In genomic region chr5:142745268-142745667, GRCh38 we compare ENCODE assay signal across 32 cellular contexts. TPM values are rescaled to one million over a fixed set of nuclear protein-coding genes. Genes with fewer than 3 reads are reported as not detected.
"Had no signal": no experiment of that assay in that cellular context is flagged by ENCODE, and none has a peak within 500 bp of the region (broad histone marks: within the 10 kb centered on the region; RNA-seq: fewer than 3 reads in every experiment).

No MANE protein-coding gene starts in this region.

- DNase-seq: activated CD4-positive, alpha-beta T cell treated with anti-CD3 and anti-CD28 coated beads for 1 hour; activated CD4-positive, alpha-beta T cell treated with anti-CD3 and anti-CD28 coated beads for 48 hours; activated CD4-positive, CD25-positive, alpha-beta regulatory T cell; activated CD8-positive, alpha-beta T cell treated with anti-CD3 and anti-CD28 coated beads for 36 hours; activated effector memory CD4-positive, alpha-beta T cell treated with anti-CD3 and anti-CD28 coated beads, Interleukin-2, amount 50 U/mL, for 16 hours; activated naive CD4-positive, alpha-beta T cell; activated naive CD4-positive, alpha-beta T cell treated with anti-CD3 and anti-CD28 coated beads, Interleukin-2, amount 50 U/mL, for 16 hours; activated naive CD8-positive, alpha-beta T cell treated with anti-CD3 and anti-CD28 coated beads for 36 hours; activated T-cell treated with anti-CD3 and anti-CD28 coated beads, Interleukin-2, amount 50 U/mL, for 1 hour; activated T-cell treated with anti-CD3 and anti-CD28 coated beads, Interleukin-2, amount 50 U/mL, for 72 hours; amniotic stem cell; aorta; brain microvascular endothelial cell; NCI-H1092 treated with DMSO at 0.1 percent for 48 hours; NCI-H1417; NCI-H146; NCI-H187; NCI-H2081; NCI-H345; NCI-H524 treated with DMSO at 0.1 percent for 48 hours; SIG-M5; SW 1271; T-helper 1 cell; T-helper 2 cell; T-helper 9 cell had no signal

- H3K36me3 ChIP-seq: brain microvascular endothelial cell had no signal

- ATAC-seq: activated CD8-positive, alpha-beta T cell treated with anti-CD3 and anti-CD28 coated beads for 36 hours; activated T-cell treated with anti-CD3 and anti-CD28 coated beads, Interleukin-2, amount 50 U/mL, for 72 hours; activated T-helper 17 cell treated with anti-CD3 and anti-CD28 coated beads, Interleukin-2, amount 50 U/mL, for 72 hours; K562; Panc1 had no signal

- H3K4me3 ChIP-seq: K562 had no signal

- H3K27me3 ChIP-seq: brain microvascular endothelial cell had no signal

- H3K27ac ChIP-seq: brain microvascular endothelial cell, VCaP had no signal

RNA-seq across cellular contexts. Expression of gene FGF1, which starts 59.4 kb away (rescaled TPM):
- total RNA-seq: activated CD8-positive, alpha-beta memory T cell treated with anti-CD3 and anti-CD28 coated beads for 36 hours; activated CD8-positive, alpha-beta T cell treated with anti-CD3 and anti-CD28 coated beads for 36 hours; activated naive CD8-positive, alpha-beta T cell treated with anti-CD3 and anti-CD28 coated beads for 36 hours; activated T-cell treated with anti-CD3 and anti-CD28 coated beads, Interleukin-2, amount 50 U/mL, for 72 hours; activated T-helper 17 cell treated with anti-CD3 and anti-CD28 coated beads, Interleukin-2, amount 50 U/mL, for 72 hours; K562; NCI-H460; SK-MEL-5 had no signal
- polyA plus RNA-seq: K562 had no signal
